In genomic region chr4:27011401-27011800, GRCh38 we compare ENCODE assay signal across 15 cellular contexts.
"Had no signal": no experiment of that assay in that cellular context is flagged by ENCODE, and none has a peak within 500 bp of the region (broad histone marks: within the 10 kb centered on the region; RNA-seq: fewer than 3 reads in every experiment).

No MANE protein-coding gene starts in this region.

- H3K4me3 ChIP-seq: heart left ventricle, left ventricle myocardium inferior, right atrium auricular region, tibial artery had no signal

- H3K27me3 ChIP-seq: heart left ventricle, neutrophil, right atrium auricular region, tibial artery had no signal

- ATAC-seq: heart left ventricle had no signal

- DNase-seq: activated CD4-positive, alpha-beta memory T cell treated with anti-CD3 and anti-CD28 coated beads, Interleukin-2, amount 10 ng/mL, durations not matched to agents 7 days and 5 days; activated CD4-positive, alpha-beta T cell treated with anti-CD3 and anti-CD28 coated beads for 1 hour; activated naive CD8-positive, alpha-beta T cell treated with anti-CD3 and anti-CD28 coated beads, Interleukin-2, amount 10 ng/mL, durations not matched to agents 7 days and 5 days; activated T-cell treated with anti-CD3 and anti-CD28 coated beads, Interleukin-2, amount 50 U/mL, for 48 hours; anterior cingulate cortex; dermis blood vessel endothelial cell; heart left ventricle; left ventricle myocardium inferior; midbrain; naive B cell; posterior cingulate gyrus; small intestine; tibial artery had no signal

- H3K36me3 ChIP-seq: right atrium auricular region, tibial artery had no signal

- H3K27ac ChIP-seq: heart left ventricle, left ventricle myocardium inferior, neutrophil, right atrium auricular region, tibial artery had no signal

- H3K9me3 ChIP-seq: neutrophil, tibial artery had no signal
